In genomic region chr4:169184686-169185085, GRCh38 we compare ENCODE assay signal across 15 cellular contexts.
"Had no signal": no experiment of that assay in that cellular context is flagged by ENCODE, and none has a peak within 500 bp of the region (broad histone marks: within the 10 kb centered on the region; RNA-seq: fewer than 3 reads in every experiment).

No MANE protein-coding gene starts in this region.

- H3K27me3 Mint-ChIP-seq: activated CD4-positive, alpha-beta T cell treated with anti-CD3 and anti-CD28 coated beads, Interleukin-2, amount 10 ng/mL, durations not matched to agents 7 days and 5 days; memory B cell; stimulated activated memory B cell treated with anti-CD40 and anti-IgM and Interleukin-4, amounts not matched to agents 10 μg/mL and 1 μg/mL and 100 μg/mL, for 72 hours had no signal

- H3K9me3 Mint-ChIP-seq: activated CD4-positive, alpha-beta T cell treated with anti-CD3 and anti-CD28 coated beads, Interleukin-2, amount 10 ng/mL, durations not matched to agents 7 days and 5 days; activated CD8-positive, alpha-beta T cell treated with anti-CD3 and anti-CD28 coated beads for 36 hours; activated naive CD4-positive, alpha-beta T cell treated with anti-CD3 and anti-CD28 coated beads, Interleukin-2, amount 10 ng/mL, durations not matched to agents 7 days and 5 days; immature natural killer cell; memory B cell; nephron progenitor cell; stimulated activated memory B cell treated with anti-CD40 and anti-IgM and Interleukin-4, amounts not matched to agents 10 μg/mL and 1 μg/mL and 100 μg/mL, for 72 hours had no signal

- H3K36me3 Mint-ChIP-seq: activated CD8-positive, alpha-beta memory T cell treated with anti-CD3 and anti-CD28 coated beads, Interleukin-2, amount 10 ng/mL, durations not matched to agents 7 days and 5 days; activated naive CD4-positive, alpha-beta T cell treated with anti-CD3 and anti-CD28 coated beads, Interleukin-2, amount 10 ng/mL, durations not matched to agents 7 days and 5 days; memory B cell; stimulated activated memory B cell treated with anti-CD40 and anti-IgM and Interleukin-4, amounts not matched to agents 10 μg/mL and 1 μg/mL and 100 μg/mL, for 72 hours had no signal

- H3K27ac Mint-ChIP-seq: activated CD4-positive, alpha-beta T cell treated with anti-CD3 and anti-CD28 coated beads, Interleukin-2, amount 10 ng/mL, durations not matched to agents 7 days and 5 days; activated CD8-positive, alpha-beta memory T cell treated with anti-CD3 and anti-CD28 coated beads, Interleukin-2, amount 10 ng/mL, durations not matched to agents 7 days and 5 days; activated CD8-positive, alpha-beta T cell treated with anti-CD3 and anti-CD28 coated beads for 36 hours; activated naive CD4-positive, alpha-beta T cell treated with anti-CD3 and anti-CD28 coated beads, Interleukin-2, amount 10 ng/mL, durations not matched to agents 7 days and 5 days; immature natural killer cell; memory B cell; stimulated activated memory B cell treated with anti-CD40 and anti-IgM and Interleukin-4, amounts not matched to agents 10 μg/mL and 1 μg/mL and 100 μg/mL, for 72 hours had no signal

- ATAC-seq: activated CD8-positive, alpha-beta memory T cell treated with anti-CD3 and anti-CD28 coated beads, Interleukin-2, amount 10 ng/mL, durations not matched to agents 7 days and 5 days; activated CD8-positive, alpha-beta T cell treated with anti-CD3 and anti-CD28 coated beads for 36 hours; sciatic nerve; stimulated activated memory B cell treated with anti-CD40 and anti-IgM and Interleukin-4, amounts not matched to agents 10 μg/mL and 1 μg/mL and 100 μg/mL, for 72 hours had no signal

- DNase-seq: activated CD4-positive, alpha-beta T cell treated with anti-CD3 and anti-CD28 coated beads, Interleukin-2, amount 10 ng/mL, durations not matched to agents 7 days and 5 days; activated CD4-positive, CD25-positive, alpha-beta regulatory T cell treated with anti-CD3 and anti-CD28 coated beads, Interleukin-2, amount 50 U/mL, for 72 hours; activated CD8-positive, alpha-beta memory T cell treated with anti-CD3 and anti-CD28 coated beads, Interleukin-2, amount 10 ng/mL, durations not matched to agents 7 days and 5 days; activated CD8-positive, alpha-beta T cell treated with anti-CD3 and anti-CD28 coated beads for 36 hours; activated effector memory CD4-positive, alpha-beta T cell treated with anti-CD3 and anti-CD28 coated beads, Interleukin-2, amount 50 U/mL, for 16 hours; activated naive CD4-positive, alpha-beta T cell treated with anti-CD3 and anti-CD28 coated beads, Interleukin-2, amount 10 ng/mL, durations not matched to agents 7 days and 5 days; activated T-cell treated with anti-CD3 and anti-CD28 coated beads for 4 hours; erythroblast; immature natural killer cell; kidney glomerular epithelial cell; nephron progenitor cell; posterior cingulate gyrus had no signal

- H3K4me1 Mint-ChIP-seq: activated CD8-positive, alpha-beta memory T cell treated with anti-CD3 and anti-CD28 coated beads, Interleukin-2, amount 10 ng/mL, durations not matched to agents 7 days and 5 days; activated naive CD4-positive, alpha-beta T cell treated with anti-CD3 and anti-CD28 coated beads, Interleukin-2, amount 10 ng/mL, durations not matched to agents 7 days and 5 days had no signal

- H3K4me3 Mint-ChIP-seq: activated CD4-positive, alpha-beta T cell treated with anti-CD3 and anti-CD28 coated beads, Interleukin-2, amount 10 ng/mL, durations not matched to agents 7 days and 5 days; activated CD8-positive, alpha-beta memory T cell treated with anti-CD3 and anti-CD28 coated beads, Interleukin-2, amount 10 ng/mL, durations not matched to agents 7 days and 5 days; activated CD8-positive, alpha-beta T cell treated with anti-CD3 and anti-CD28 coated beads for 36 hours; activated naive CD4-positive, alpha-beta T cell treated with anti-CD3 and anti-CD28 coated beads, Interleukin-2, amount 10 ng/mL, durations not matched to agents 7 days and 5 days; immature natural killer cell; memory B cell; nephron progenitor cell; stimulated activated memory B cell treated with anti-CD40 and anti-IgM and Interleukin-4, amounts not matched to agents 10 μg/mL and 1 μg/mL and 100 μg/mL, for 72 hours had no signal
